10 cellular contexts compared by ENCODE assay signal in the genomic region with DNA sequence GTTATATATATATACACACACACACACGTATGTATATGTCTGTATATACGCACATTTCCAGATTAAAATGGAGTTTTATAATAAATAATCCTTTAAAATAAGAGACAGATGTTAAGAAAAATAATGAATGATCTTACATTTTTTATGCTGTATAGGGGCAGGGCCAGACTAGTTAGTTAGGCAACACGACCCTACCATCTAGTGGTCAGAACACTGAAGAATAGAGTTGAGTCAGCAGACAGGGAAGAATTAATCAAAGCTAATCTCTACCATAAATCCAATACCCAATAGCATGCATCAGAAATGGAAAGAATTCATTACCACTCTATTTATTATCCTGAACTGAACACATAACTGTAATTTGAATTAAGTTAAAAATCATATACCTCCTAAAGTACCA.
DNase-seq lines count a peak whose midpoint lies in the region; TF ChIP-seq lines count a peak whose summit lies in the region.
"Had no signal": no experiment of that assay in that cellular context is flagged by ENCODE, and none has a peak within 500 bp of the region (broad histone marks: within the 10 kb centered on the region; RNA-seq: fewer than 3 reads in every experiment).

No MANE protein-coding gene starts in this region.

- H3K4me3 ChIP-seq in HAP-1, result no peak overlapping the region

- peak; percentile 75 for TF ChIP-seq CTCF in chondrocyte (IDR thresholded peaks at IDR 0.05)

- in situ Hi-C loops in HAP-1 (cut with MboI; ENCODE audit: low sequenced_read_pairs), result no loop called here

- DNase-seq in HAP-1 (ENCODE audit: low spot score in 2 of 2), result peak; percentile 19 to 34
- peak; percentile 63 for DNase-seq in NCI-H82 treated with DMSO at 0.1 percent for 48 hours (lab: John Stamatoyannopoulos, UW; ENCODE audit: unreplicated experiment)
- no peak for DNase-seq in chondrocyte (ENCODE audit: low spot score)
- peak; percentile 19 for DNase-seq in pons (ENCODE audit: low spot score)
- no peak for DNase-seq in NCI-H1436 (lab: John Stamatoyannopoulos, UW)
- DNase-seq in caudate nucleus (lab: John Stamatoyannopoulos, UW), result no peak
- DNase-seq in stimulated activated CD4-positive, alpha-beta T cell treated with anti-CD3 and anti-CD28 coated beads, Interleukin-1b, Interleukin-23, amount 100 ng/mL, for 48 hours, result no peak
- DNase-seq: naive B cell; NK-92 treated with Interleukin-12 subunit alpha and Interleukin-12 subunit beta, amount 100 ng/mL, for 24 hours had no signal

- no peaks in the 10 kb centered on the region for H3K4me1 Mint-ChIP-seq in chondrocyte (ENCODE audit: low read depth)
- H3K4me1 Mint-ChIP-seq: naive B cell had no signal

- no peaks in the 10 kb centered on the region for H3K27me3 ChIP-seq in HAP-1 (ENCODE audit: low read depth)

- H3K36me3 ChIP-seq in HAP-1 (replicated peaks), result no peaks in the 10 kb centered on the region

- H3K4me3 Mint-ChIP-seq in chondrocyte (ENCODE audit: unreplicated experiment), result no peak overlapping the region
- H3K4me3 Mint-ChIP-seq: naive B cell had no signal

- no peaks in the 10 kb centered on the region for H3K4me1 ChIP-seq in HAP-1

- H3K27me3 Mint-ChIP-seq in chondrocyte (ENCODE audit: low read depth), result peaks cover 2% of the 10 kb centered on the region
- H3K27me3 Mint-ChIP-seq: naive B cell had no signal

- no peak overlapping the region for H3K27ac Mint-ChIP-seq in chondrocyte (ENCODE audit: unreplicated experiment)
- H3K27ac Mint-ChIP-seq: naive B cell had no signal

- H3K9me3 Mint-ChIP-seq in chondrocyte (ENCODE audit: low read depth), result no peaks in the 10 kb centered on the region

- H3K36me3 Mint-ChIP-seq in chondrocyte (ENCODE audit: low read depth), result no peaks in the 10 kb centered on the region
- H3K36me3 Mint-ChIP-seq: naive B cell had no signal

- no peak overlapping the region for H3K27ac ChIP-seq in caudate nucleus (ENCODE audit: low read depth, low read length)
- H3K27ac ChIP-seq: epithelial cell of prostate had no signal

- H3K9me3 ChIP-seq in HAP-1, result no peaks in the 10 kb centered on the region

Comparison
In these comparisons a context has a peak if more than half of its experiments do, and no peak if none do; other contexts are left out.
1. DNase-seq: peak in HAP-1 (2 of 2), NCI-H82 treated with DMSO at 0.1 percent for 48 hours (single experiment) and pons (single experiment); none in chondrocyte (single experiment), NCI-H1436 (single experiment), caudate nucleus (0 of 61) and stimulated activated CD4-positive, alpha-beta T cell treated with anti-CD3 and anti-CD28 coated beads, Interleukin-1b, Interleukin-23, amount 100 ng/mL, for 48 hours (single experiment).